ENCODE assay signal across 1 cellular context in the genomic region with DNA sequence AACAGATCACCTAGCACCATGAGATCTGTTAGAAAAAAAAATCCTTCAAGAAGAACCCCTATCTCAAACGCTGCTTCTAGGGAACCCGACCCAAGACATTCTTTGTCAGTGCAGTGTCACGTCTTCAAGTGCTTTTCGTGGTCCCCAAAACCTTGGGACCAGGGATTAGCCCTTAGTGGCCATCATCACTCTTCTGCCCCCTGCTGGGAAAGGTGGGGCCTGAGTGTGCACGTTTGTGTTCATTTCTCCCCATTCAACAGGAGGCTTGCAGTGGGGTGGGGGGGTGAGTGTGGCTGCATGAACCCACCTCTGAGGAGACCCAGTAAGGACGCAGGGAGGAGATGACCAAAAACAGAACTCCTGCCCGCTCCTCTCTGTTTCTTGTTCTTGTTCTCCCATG.
TF ChIP-seq lines count a peak whose summit lies in the region.

No MANE protein-coding gene starts in this region.

TF ChIP-seq in SK-N-SH, 30 proteins besides CTCF, POLR2A, EP300 and RAD21 (continued from another document):
- TF ChIP-seq, protein P1, sequence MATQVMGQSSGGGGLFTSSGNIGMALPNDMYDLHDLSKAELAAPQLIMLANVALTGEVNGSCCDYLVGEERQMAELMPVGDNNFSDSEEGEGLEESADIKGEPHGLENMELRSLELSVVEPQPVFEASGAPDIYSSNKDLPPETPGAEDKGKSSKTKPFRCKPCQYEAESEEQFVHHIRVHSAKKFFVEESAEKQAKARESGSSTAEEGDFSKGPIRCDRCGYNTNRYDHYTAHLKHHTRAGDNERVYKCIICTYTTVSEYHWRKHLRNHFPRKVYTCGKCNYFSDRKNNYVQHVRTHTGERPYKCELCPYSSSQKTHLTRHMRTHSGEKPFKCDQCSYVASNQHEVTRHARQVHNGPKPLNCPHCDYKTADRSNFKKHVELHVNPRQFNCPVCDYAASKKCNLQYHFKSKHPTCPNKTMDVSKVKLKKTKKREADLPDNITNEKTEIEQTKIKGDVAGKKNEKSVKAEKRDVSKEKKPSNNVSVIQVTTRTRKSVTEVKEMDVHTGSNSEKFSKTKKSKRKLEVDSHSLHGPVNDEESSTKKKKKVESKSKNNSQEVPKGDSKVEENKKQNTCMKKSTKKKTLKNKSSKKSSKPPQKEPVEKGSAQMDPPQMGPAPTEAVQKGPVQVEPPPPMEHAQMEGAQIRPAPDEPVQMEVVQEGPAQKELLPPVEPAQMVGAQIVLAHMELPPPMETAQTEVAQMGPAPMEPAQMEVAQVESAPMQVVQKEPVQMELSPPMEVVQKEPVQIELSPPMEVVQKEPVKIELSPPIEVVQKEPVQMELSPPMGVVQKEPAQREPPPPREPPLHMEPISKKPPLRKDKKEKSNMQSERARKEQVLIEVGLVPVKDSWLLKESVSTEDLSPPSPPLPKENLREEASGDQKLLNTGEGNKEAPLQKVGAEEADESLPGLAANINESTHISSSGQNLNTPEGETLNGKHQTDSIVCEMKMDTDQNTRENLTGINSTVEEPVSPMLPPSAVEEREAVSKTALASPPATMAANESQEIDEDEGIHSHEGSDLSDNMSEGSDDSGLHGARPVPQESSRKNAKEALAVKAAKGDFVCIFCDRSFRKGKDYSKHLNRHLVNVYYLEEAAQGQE (IDR thresholded peaks at IDR 0.05; ENCODE audit: low read depth, low read length), result no peak
- TF ChIP-seq, protein P2, sequence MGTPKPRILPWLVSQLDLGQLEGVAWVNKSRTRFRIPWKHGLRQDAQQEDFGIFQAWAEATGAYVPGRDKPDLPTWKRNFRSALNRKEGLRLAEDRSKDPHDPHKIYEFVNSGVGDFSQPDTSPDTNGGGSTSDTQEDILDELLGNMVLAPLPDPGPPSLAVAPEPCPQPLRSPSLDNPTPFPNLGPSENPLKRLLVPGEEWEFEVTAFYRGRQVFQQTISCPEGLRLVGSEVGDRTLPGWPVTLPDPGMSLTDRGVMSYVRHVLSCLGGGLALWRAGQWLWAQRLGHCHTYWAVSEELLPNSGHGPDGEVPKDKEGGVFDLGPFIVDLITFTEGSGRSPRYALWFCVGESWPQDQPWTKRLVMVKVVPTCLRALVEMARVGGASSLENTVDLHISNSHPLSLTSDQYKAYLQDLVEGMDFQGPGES (IDR thresholded peaks at IDR 0.05; ENCODE audit: low read depth, low read length), result no peak
- TF ChIP-seq JUND (IDR thresholded peaks at IDR 0.05) (no peak), CHD2 (IDR thresholded peaks at IDR 0.05; ENCODE audit: low read length, partially characterized antibody) (no peak), FOXJ3 (CRISPR knock-in tag; IDR thresholded peaks at IDR 0.05) (no peak), POLR2AphosphoS5 (IDR thresholded peaks at IDR 0.05; ENCODE audit: low read depth, low read length) (no peak), TAF1 (IDR thresholded peaks at IDR 0.05; ENCODE audit: borderline replicate concordance, low read depth, low read length) (no peak)
- TF ChIP-seq, protein P3, sequence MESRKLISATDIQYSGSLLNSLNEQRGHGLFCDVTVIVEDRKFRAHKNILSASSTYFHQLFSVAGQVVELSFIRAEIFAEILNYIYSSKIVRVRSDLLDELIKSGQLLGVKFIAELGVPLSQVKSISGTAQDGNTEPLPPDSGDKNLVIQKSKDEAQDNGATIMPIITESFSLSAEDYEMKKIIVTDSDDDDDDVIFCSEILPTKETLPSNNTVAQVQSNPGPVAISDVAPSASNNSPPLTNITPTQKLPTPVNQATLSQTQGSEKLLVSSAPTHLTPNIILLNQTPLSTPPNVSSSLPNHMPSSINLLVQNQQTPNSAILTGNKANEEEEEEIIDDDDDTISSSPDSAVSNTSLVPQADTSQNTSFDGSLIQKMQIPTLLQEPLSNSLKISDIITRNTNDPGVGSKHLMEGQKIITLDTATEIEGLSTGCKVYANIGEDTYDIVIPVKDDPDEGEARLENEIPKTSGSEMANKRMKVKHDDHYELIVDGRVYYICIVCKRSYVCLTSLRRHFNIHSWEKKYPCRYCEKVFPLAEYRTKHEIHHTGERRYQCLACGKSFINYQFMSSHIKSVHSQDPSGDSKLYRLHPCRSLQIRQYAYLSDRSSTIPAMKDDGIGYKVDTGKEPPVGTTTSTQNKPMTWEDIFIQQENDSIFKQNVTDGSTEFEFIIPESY (IDR thresholded peaks at IDR 0.05; ENCODE audit: borderline replicate concordance, low read depth), result no peak
